In the genomic region with DNA sequence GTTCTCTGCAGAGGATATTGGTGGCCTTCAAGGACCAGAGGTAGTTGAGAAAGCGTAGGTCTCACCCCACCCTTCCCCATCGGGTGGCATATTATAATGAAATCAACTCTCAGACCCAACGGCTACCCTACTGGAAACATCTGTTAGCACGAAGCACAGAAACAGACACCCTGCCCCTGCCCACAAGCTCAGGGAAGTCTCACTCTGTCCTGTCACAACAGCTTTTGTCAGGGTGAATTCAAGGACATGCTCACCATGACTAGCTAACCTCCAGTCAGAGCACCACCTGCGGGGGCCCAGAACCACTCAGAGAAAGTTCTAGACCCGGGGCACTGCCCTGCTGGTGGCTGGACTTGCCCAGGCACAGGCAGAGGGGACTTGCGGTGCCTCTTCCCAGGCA, we compare ENCODE assay signal across 13 cellular contexts.
DNase-seq lines count a peak whose midpoint lies in the region; ATAC-seq and TF ChIP-seq lines count a peak whose summit lies in the region.
"Had no signal": no experiment of that assay in that cellular context is flagged by ENCODE, and none has a peak within 500 bp of the region (broad histone marks: within the 10 kb centered on the region; RNA-seq: fewer than 3 reads in every experiment).

No MANE protein-coding gene starts in this region.

- no peaks in the 10 kb centered on the region for H3K36me3 Mint-ChIP-seq in dendritic cell treated with granulocyte-macrophage colony-stimulating factor and Interleukin-4, amounts not matched to agents 40 ng/mL and 50 ng/mL, for 4 days (ENCODE audit: low read depth)
- H3K36me3 Mint-ChIP-seq: T-cell had no signal

- H4K20me1 ChIP-seq in DND-41 (ENCODE audit: insufficient read depth, low read length) = no peaks in the 10 kb centered on the region; the same call in 1 of the 2 replicates

- no peaks in the 10 kb centered on the region for H3K4me1 ChIP-seq in DND-41 (ENCODE audit: insufficient read depth, low read length)

- no peak overlapping the region for H3K4me3 ChIP-seq in DND-41 (ENCODE audit: low read depth in 1 of 2, low read length in 2 of 2)
- H3K4me3 ChIP-seq: adrenal gland had no signal

- ATAC-seq in DND-41 (ENCODE audit: insufficient read depth, low read depth) (0 out of 3 replicates have a peak, but pooled peaks have one; percentile 8), GM18909 (IDR thresholded peaks at IDR 0.05; ENCODE audit: poor library complexity, unreplicated experiment) (peak; percentile 21), HG02759 (IDR thresholded peaks at IDR 0.05; ENCODE audit: unreplicated experiment) (no peak), GM21619 (IDR thresholded peaks at IDR 0.05; ENCODE audit: unreplicated experiment) (no peak)
- ATAC-seq: T-cell had no signal

- no peak overlapping the region for H3K4me2 ChIP-seq in DND-41 (ENCODE audit: insufficient read depth, low read length)

- no peak overlapping the region for H2AFZ ChIP-seq in DND-41 (ENCODE audit: low read depth, low read length)

- intact Hi-C loops in dendritic cell treated with granulocyte-macrophage colony-stimulating factor and Interleukin-4, amounts not matched to agents 40 ng/mL and 50 ng/mL, for 4 days (cut with micrococcal nuclease) = no loop called here

- peaks cover 5% of the 10 kb centered on the region for H3K27me3 ChIP-seq in DND-41 (ENCODE audit: insufficient read depth, low read length, poor library complexity)
- H3K27me3 ChIP-seq: adrenal gland had no signal

- no peak overlapping the region for H3K27ac ChIP-seq in DND-41 (ENCODE audit: low read length)

- H3K9me3 Mint-ChIP-seq in dendritic cell treated with granulocyte-macrophage colony-stimulating factor and Interleukin-4, amounts not matched to agents 40 ng/mL and 50 ng/mL, for 4 days = no peaks in the 10 kb centered on the region
- H3K9me3 Mint-ChIP-seq: T-cell had no signal

- no peak overlapping the region for H3K4me3 Mint-ChIP-seq in dendritic cell treated with granulocyte-macrophage colony-stimulating factor and Interleukin-4, amounts not matched to agents 40 ng/mL and 50 ng/mL, for 4 days
- H3K4me3 Mint-ChIP-seq: T-cell had no signal

- peak overlapping the region; percentile 42 for H3K27ac Mint-ChIP-seq in dendritic cell treated with granulocyte-macrophage colony-stimulating factor and Interleukin-4, amounts not matched to agents 40 ng/mL and 50 ng/mL, for 4 days
- H3K27ac Mint-ChIP-seq: progenitor cell of endocrine pancreas had no signal

- H3K36me3 ChIP-seq in DND-41 (ENCODE audit: insufficient read depth, low read length) = no peaks in the 10 kb centered on the region
- H3K36me3 ChIP-seq: adrenal gland had no signal

- peaks cover 56% of the 10 kb centered on the region for H3K27me3 Mint-ChIP-seq in dendritic cell treated with granulocyte-macrophage colony-stimulating factor and Interleukin-4, amounts not matched to agents 40 ng/mL and 50 ng/mL, for 4 days

- DNase-seq in DND-41 (no peak), NOMO-1 treated with DMSO at 0.1 percent for 48 hours (lab: John Stamatoyannopoulos, UW; ENCODE audit: unreplicated experiment) (peak; percentile 94), NCI-H524 treated with DMSO at 0.1 percent for 48 hours (lab: John Stamatoyannopoulos, UW) (no peak)
- DNase-seq in activated CD4-positive, alpha-beta T cell treated with anti-CD3 and anti-CD28 coated beads for 48 hours = no peak
- DNase-seq: adrenal gland, glutamatergic neuron, OCI-M1 had no signal

- H3K4me1 Mint-ChIP-seq in dendritic cell treated with granulocyte-macrophage colony-stimulating factor and Interleukin-4, amounts not matched to agents 40 ng/mL and 50 ng/mL, for 4 days (ENCODE audit: low read depth) = peaks cover 73% of the 10 kb centered on the region

- TF ChIP-seq CTCF in DND-41 (IDR thresholded peaks at IDR 0.05; ENCODE audit: borderline replicate concordance, extremely low read depth, low read length, poor library complexity, severe bottlenecking) = no peak

- no peaks in the 10 kb centered on the region for H3K9me3 ChIP-seq in DND-41 (ENCODE audit: insufficient read depth, low read length, severe bottlenecking)
- H3K9me3 ChIP-seq: adrenal gland had no signal

- H3K9ac ChIP-seq in DND-41 (ENCODE audit: low read depth, low read length) = no peak overlapping the region

- H3K79me2 ChIP-seq in DND-41 (ENCODE audit: insufficient read depth, low read length) = no peaks in the 10 kb centered on the region

Comparison
In these comparisons a context has a peak if more than half of its experiments do, and no peak if none do; other contexts are left out.
1. ATAC-seq: peak in DND-41 (single experiment) and GM18909 (single experiment); none in HG02759 (single experiment) and GM21619 (single experiment).